Comparison of ENCODE assay signal across 8 cellular contexts in the genomic region with DNA sequence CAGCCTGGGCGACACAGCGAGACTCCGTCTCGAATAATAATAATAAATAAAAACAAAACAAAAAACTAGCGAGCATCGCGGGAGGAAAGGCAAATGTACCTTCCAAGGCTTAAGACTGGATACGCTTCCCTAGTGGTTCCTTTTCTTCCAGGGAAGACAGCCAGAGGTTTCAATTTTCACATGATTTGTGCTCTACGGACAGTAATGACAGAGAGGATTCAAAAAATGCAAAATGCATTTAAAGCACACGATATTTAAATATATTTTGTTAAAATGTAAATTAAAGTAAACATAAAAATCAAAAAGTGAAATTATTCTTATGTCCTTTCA. TPM values are rescaled to one million over a fixed set of nuclear protein-coding genes. Genes with fewer than 3 reads are reported as not detected.
DNase-seq lines count a peak whose midpoint lies in the region; ATAC-seq and TF ChIP-seq lines count a peak whose summit lies in the region.

No MANE protein-coding gene starts in this region.

- POLR2A ChIA-PET in CD8-positive, alpha-beta T cell (lab: Charles Lee), result interaction anchor here (0.8 kb wide), 1 partner anchor 30 kb away, joined by 3 read pairs; no protein-coding TSS in a partner anchor

- peak overlapping the region; percentile 96 for H3K27ac Mint-ChIP-seq in CD8-positive, alpha-beta T cell
- H3K27ac Mint-ChIP-seq in dendritic cell treated with granulocyte-macrophage colony-stimulating factor and Interleukin-4, amounts not matched to agents 40 ng/mL and 50 ng/mL, for 4 days, result peak overlapping the region; percentile 63
- no peak overlapping the region for H3K27ac Mint-ChIP-seq in neural progenitor cell

- 15 to 37% methylated on average over 10 of the region's 10 CpGs for WGBS in lower leg skin, 2 donors

- peaks cover 31% of the 10 kb centered on the region for H3K4me1 ChIP-seq in CD8-positive, alpha-beta T cell (ENCODE audit: insufficient read depth, low read length)
- H3K4me1 ChIP-seq in neural progenitor cell, result no peaks in the 10 kb centered on the region

- H3K36me3 Mint-ChIP-seq in CD8-positive, alpha-beta T cell, result peaks cover 10% of the 10 kb centered on the region
- peaks cover 7% of the 10 kb centered on the region for H3K36me3 Mint-ChIP-seq in dendritic cell treated with granulocyte-macrophage colony-stimulating factor and Interleukin-4, amounts not matched to agents 40 ng/mL and 50 ng/mL, for 4 days (ENCODE audit: low read depth)
- H3K36me3 Mint-ChIP-seq in neural progenitor cell, result peaks cover 9% of the 10 kb centered on the region

- H3K4me3 Mint-ChIP-seq in CD8-positive, alpha-beta T cell, result peak overlapping the region; percentile 97
- peak overlapping the region; percentile 69 for H3K4me3 Mint-ChIP-seq in dendritic cell treated with granulocyte-macrophage colony-stimulating factor and Interleukin-4, amounts not matched to agents 40 ng/mL and 50 ng/mL, for 4 days
- peak overlapping the region; percentile 92 for H3K4me3 Mint-ChIP-seq in neural progenitor cell

- no peaks in the 10 kb centered on the region for H3K9me3 ChIP-seq in CD8-positive, alpha-beta T cell (ENCODE audit: low read length)
- no peaks in the 10 kb centered on the region for H3K9me3 ChIP-seq in neural progenitor cell (ENCODE audit: low read depth)

- H3K27ac ChIP-seq in CD8-positive, alpha-beta T cell (ENCODE audit: low read depth, low read length), result no peak overlapping the region
- H3K27ac ChIP-seq in neural progenitor cell, result no peak overlapping the region

- no peak overlapping the region for H3K9ac ChIP-seq in neural progenitor cell

- H3K4me2 ChIP-seq in neural progenitor cell, result peak overlapping the region; percentile 77

- intact Hi-C loops in CD8-positive, alpha-beta T cell (cut with DNase I, micrococcal nuclease), result no loop called here
- intact Hi-C loops in dendritic cell treated with granulocyte-macrophage colony-stimulating factor and Interleukin-4, amounts not matched to agents 40 ng/mL and 50 ng/mL, for 4 days (cut with micrococcal nuclease), result no loop called here
- intact Hi-C loops in lower leg skin (cut with DNase I; ENCODE audit: low total_unique reads), result no loop called here

- H3K4me1 Mint-ChIP-seq in CD8-positive, alpha-beta T cell (ENCODE audit: low read depth), result peaks cover 51% of the 10 kb centered on the region
- H3K4me1 Mint-ChIP-seq in dendritic cell treated with granulocyte-macrophage colony-stimulating factor and Interleukin-4, amounts not matched to agents 40 ng/mL and 50 ng/mL, for 4 days (ENCODE audit: low read depth), result peaks cover 53% of the 10 kb centered on the region
- peaks cover 31% of the 10 kb centered on the region for H3K4me1 Mint-ChIP-seq in neural progenitor cell

- no peak for ATAC-seq in CD8-positive, alpha-beta T cell
- ATAC-seq in HG02623 (IDR thresholded peaks at IDR 0.05; ENCODE audit: unreplicated experiment), result no peak

- peaks cover 4% of the 10 kb centered on the region for H4K20me1 ChIP-seq in neural progenitor cell (ENCODE audit: low read depth)

- no peaks in the 10 kb centered on the region for H3K27me3 ChIP-seq in CD8-positive, alpha-beta T cell (ENCODE audit: insufficient read depth, low read length)
- H3K27me3 ChIP-seq in neural progenitor cell, result peaks cover 38% of the 10 kb centered on the region

- no peak for DNase-seq in CD8-positive, alpha-beta T cell
- DNase-seq in NCI-H226 (peak; percentile 10), neural progenitor cell (ENCODE audit: low spot score) (no peak), lower leg skin (ENCODE audit: low spot score in 2 of 2) (no peak), NOMO-1 (lab: John Stamatoyannopoulos, UW; ENCODE audit: unreplicated experiment in 2 of 2) (no peak), SKM-1 (lab: John Stamatoyannopoulos, UW; ENCODE audit: unreplicated experiment) (no peak)

- peak overlapping the region; percentile 70 for H2AFZ ChIP-seq in neural progenitor cell (replicated peaks)

- no peaks in the 10 kb centered on the region for H3K36me3 ChIP-seq in CD8-positive, alpha-beta T cell (ENCODE audit: insufficient read depth, low read length)
- H3K36me3 ChIP-seq in neural progenitor cell, result no peaks in the 10 kb centered on the region

- no peak for TF ChIP-seq CTCF in CD8-positive, alpha-beta T cell (IDR thresholded peaks at IDR 0.05)
- no peak for TF ChIP-seq CTCF in neural progenitor cell (IDR thresholded peaks at IDR 0.05)
- TF ChIP-seq CTCF in lower leg skin (IDR thresholded peaks at IDR 0.05), result no peak

- no peak for TF ChIP-seq POLR2A in lower leg skin (IDR thresholded peaks at IDR 0.05)

- H3F3A ChIP-seq in neural progenitor cell (ENCODE audit: low read depth), result peaks cover 75% of the 10 kb centered on the region

- no peak overlapping the region for H3K4me3 ChIP-seq in CD8-positive, alpha-beta T cell (ENCODE audit: low read depth, low read length)
- peak overlapping the region; percentile 61 for H3K4me3 ChIP-seq in neural progenitor cell
- no peak overlapping the region for H3K4me3 ChIP-seq in lower leg skin (ENCODE audit: low read depth, poor library complexity, severe bottlenecking)

- no peaks in the 10 kb centered on the region for H3K27me3 Mint-ChIP-seq in CD8-positive, alpha-beta T cell (ENCODE audit: low read depth)
- peaks cover 21% of the 10 kb centered on the region for H3K27me3 Mint-ChIP-seq in dendritic cell treated with granulocyte-macrophage colony-stimulating factor and Interleukin-4, amounts not matched to agents 40 ng/mL and 50 ng/mL, for 4 days
- peaks cover 44% of the 10 kb centered on the region for H3K27me3 Mint-ChIP-seq in neural progenitor cell (ENCODE audit: insufficient read depth, low read depth)

- no peaks in the 10 kb centered on the region for H3K9me3 Mint-ChIP-seq in CD8-positive, alpha-beta T cell
- H3K9me3 Mint-ChIP-seq in dendritic cell treated with granulocyte-macrophage colony-stimulating factor and Interleukin-4, amounts not matched to agents 40 ng/mL and 50 ng/mL, for 4 days, result no peaks in the 10 kb centered on the region
- H3K9me3 Mint-ChIP-seq in neural progenitor cell, result peaks cover 16% of the 10 kb centered on the region

- CTCF ChIA-PET in CD8-positive, alpha-beta T cell (lab: Charles Lee), result no interaction called here

- no peaks in the 10 kb centered on the region for H3K79me2 ChIP-seq in neural progenitor cell (ENCODE audit: low read depth)

RNA-seq across cellular contexts. Expression of a gene that starts 4.3 kb away (rescaled TPM):
- 10 to 100 TPM; 20.9 to 22.2 TPM for total RNA-seq in CD8-positive, alpha-beta T cell
- 8.1 and 24.2 TPM in 2 replicates for total RNA-seq in neural progenitor cell (ENCODE audit: low replicate concordance)
- 10 to 100 TPM; 14.7 to 19.8 (median 18.0) TPM for total RNA-seq in lower leg skin

RNA-seq across cellular contexts. Expression of a gene that starts 13.8 kb away (rescaled TPM):
- under 1 TPM; 0.72 to 0.95 TPM for total RNA-seq in CD8-positive, alpha-beta T cell
- total RNA-seq in neural progenitor cell (ENCODE audit: low replicate concordance) (not detected in 2 replicates), lower leg skin (100 to 1,000 TPM in 2 of 4 donors, 10 to 100 TPM in 2; 77.2 to 144 (median 89.8) TPM)

RNA-seq across cellular contexts. Expression of a gene that starts 24.9 kb away (rescaled TPM):
- 1,000 to 10,000 TPM; 2,370 to 2,438 TPM for total RNA-seq in CD8-positive, alpha-beta T cell
- 2,816 and 3,567 TPM in 2 replicates for total RNA-seq in neural progenitor cell (ENCODE audit: low replicate concordance)
- total RNA-seq in lower leg skin, result 1,000 to 10,000 TPM; 3,064 to 4,085 (median 3,503) TPM

RNA-seq across cellular contexts. Expression of a gene that starts 42.2 kb away (rescaled TPM):
- 10 to 100 TPM; 23.7 to 28.8 TPM for total RNA-seq in CD8-positive, alpha-beta T cell
- total RNA-seq in neural progenitor cell (ENCODE audit: low replicate concordance) (7.9 and 9.4 TPM in 2 replicates), lower leg skin (10 to 100 TPM in 2 of 4 donors, 1 to 10 TPM in 2; 5.2 to 13.2 (median 9.3) TPM)

Comparison
In these comparisons a context has a peak if more than half of its experiments do, and no peak if none do; other contexts are left out.
1. RNA of a gene that starts 13.8 kb away (total RNA-seq): 77.2 to 144 TPM in lower leg skin; 0.72 to 0.95 TPM in CD8-positive, alpha-beta T cell and not detected in neural progenitor cell; every median in the first group is over 10 times any median in the second.
2. Peak in every context shown above with its lines, with median percentiles within 50 percentile points of each other: H3K4me3 Mint-ChIP-seq.